In the genomic region with DNA sequence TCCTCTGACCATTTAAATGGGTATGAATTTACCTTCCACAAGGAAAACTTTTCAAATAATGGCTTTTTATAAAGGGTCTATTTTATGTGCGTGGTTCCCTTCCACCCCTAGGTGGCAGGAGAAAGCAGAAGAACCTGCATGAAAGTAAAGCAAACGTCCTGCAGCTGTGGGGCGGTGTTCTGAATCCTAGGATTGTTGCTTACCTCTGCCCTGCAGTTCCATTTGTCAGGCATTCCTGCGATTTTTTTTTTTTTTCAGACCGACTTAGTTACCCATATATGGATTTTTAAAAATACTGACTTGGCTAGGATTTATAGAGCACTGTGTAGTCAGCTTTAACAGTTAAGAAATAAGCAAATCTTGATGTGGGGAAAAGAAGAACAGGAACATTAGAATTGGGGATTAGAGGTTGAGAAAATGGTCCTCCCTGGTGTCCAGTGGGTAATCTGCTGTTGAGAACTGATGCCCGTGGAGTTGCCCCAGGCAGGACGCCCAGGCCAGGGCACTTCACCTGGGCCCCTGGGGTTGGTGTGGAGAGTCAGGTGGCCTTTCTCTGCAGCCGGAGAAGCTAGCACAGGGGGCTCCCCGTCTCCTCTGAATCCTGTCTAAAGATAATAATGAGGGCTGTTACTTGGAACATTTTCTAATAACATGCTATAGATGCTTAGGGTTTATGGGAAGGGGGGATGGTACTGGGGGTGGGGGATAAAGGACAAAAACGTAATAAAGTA, we compare ENCODE assay signal across 9 cellular contexts. TPM values are rescaled to one million over a fixed set of nuclear protein-coding genes. Genes with fewer than 3 reads are reported as not detected.
DNase-seq lines count a peak whose midpoint lies in the region; ATAC-seq and TF ChIP-seq lines count a peak whose summit lies in the region.
"Had no signal": no experiment of that assay in that cellular context is flagged by ENCODE, and none has a peak within 500 bp of the region (broad histone marks: within the 10 kb centered on the region; RNA-seq: fewer than 3 reads in every experiment).

No MANE protein-coding gene starts in this region.

- TF ChIP-seq CTCF in CD8-positive, alpha-beta T cell (IDR thresholded peaks at IDR 0.05) = peak; percentile 97
- TF ChIP-seq CTCF in activated B cell treated with CpG ODN at 0.5 μM for 24 hours (IDR thresholded peaks at IDR 0.05) = peak; percentile 74

- H3K9me3 Mint-ChIP-seq in CD8-positive, alpha-beta T cell = no peaks in the 10 kb centered on the region
- no peaks in the 10 kb centered on the region for H3K9me3 Mint-ChIP-seq in activated B cell treated with CpG ODN at 0.5 μM for 24 hours
- no peaks in the 10 kb centered on the region for H3K9me3 Mint-ChIP-seq in effector memory CD8-positive, alpha-beta T cell
- H3K9me3 Mint-ChIP-seq: activated naive CD4-positive, alpha-beta T cell treated with anti-CD3 and anti-CD28 coated beads, Interleukin-2, amount 50 U/mL, for 72 hours had no signal

- 37 to 78% methylated on average over 4 to 6 of the region's 10 CpGs for WGBS in mesodermal cell (ENCODE audit: insufficient coverage in 2 of 2), 2 experiments

- intact Hi-C loops in CD8-positive, alpha-beta T cell (cut with DNase I, micrococcal nuclease) = loop anchor here (1.0 to 5.0 kb wide), 7 partner anchors 33 to 327 kb away; partner anchors contain the start of genes MRNIP (in 1 of the 2) and TBC1D9B (in 1 of the 2)
- intact Hi-C loops in activated B cell treated with CpG ODN at 0.5 μM for 24 hours (cut with micrococcal nuclease) = loop anchor here (1.0 to 2.0 kb wide), 7 partner anchors 31 to 327 kb away; partner anchors contain the start of genes MAML1, MRNIP and SQSTM1

- POLR2A ChIA-PET in CD8-positive, alpha-beta T cell (lab: Charles Lee) = interaction anchor here (0.9 to 1.7 kb wide), 4 partner anchors 30 to 59 kb away, joined by 3 to 6 read pairs (median 4); partner anchors contain the start of genes LTC4S and MAML1
- POLR2A ChIA-PET in activated B cell treated with CpG ODN at 0.5 μM for 24 hours (lab: Charles Lee) = interaction anchor here (1.1 to 2.4 kb wide), 2 partner anchors 31 to 62 kb away, joined by 3 to 9 read pairs; partner anchors contain the start of gene MAML1

- CTCF ChIA-PET in CD8-positive, alpha-beta T cell (lab: Charles Lee) = interaction anchor here (0.7 to 3.1 kb wide), 34 partner anchors 8 to 328 kb away, joined by 3 to 53 read pairs (median 4); partner anchors contain the start of genes HNRNPH1, LTC4S and MAML1
- CTCF ChIA-PET in activated B cell treated with CpG ODN at 0.5 μM for 24 hours (lab: Charles Lee) = interaction anchor here (1.0 to 2.4 kb wide), 15 partner anchors 8 to 552 kb away, joined by 3 to 11 read pairs (median 5); partner anchors contain the start of genes LTC4S and MAML1

- peaks cover 57% of the 10 kb centered on the region for H3K4me1 Mint-ChIP-seq in CD8-positive, alpha-beta T cell (ENCODE audit: low read depth)
- H3K4me1 Mint-ChIP-seq in activated B cell treated with CpG ODN at 0.5 μM for 24 hours = peaks cover 51% of the 10 kb centered on the region
- H3K4me1 Mint-ChIP-seq in effector memory CD8-positive, alpha-beta T cell (ENCODE audit: low read depth in 2 of 2) = peaks cover 29 to 44% of the 10 kb centered on the region in 2 donors

- H3K4me3 Mint-ChIP-seq in CD8-positive, alpha-beta T cell = no peak overlapping the region
- no peak overlapping the region for H3K4me3 Mint-ChIP-seq in activated B cell treated with CpG ODN at 0.5 μM for 24 hours
- peak overlapping the region in 1 of 2 donors; percentile 15 for H3K4me3 Mint-ChIP-seq in effector memory CD8-positive, alpha-beta T cell

- H3K36me3 Mint-ChIP-seq in CD8-positive, alpha-beta T cell = peaks cover 47% of the 10 kb centered on the region
- H3K36me3 Mint-ChIP-seq in activated B cell treated with CpG ODN at 0.5 μM for 24 hours (ENCODE audit: low read depth) = peaks cover 41% of the 10 kb centered on the region
- peaks cover 22% of the 10 kb centered on the region for H3K36me3 Mint-ChIP-seq in effector memory CD8-positive, alpha-beta T cell (ENCODE audit: insufficient read depth)

- peaks cover 14% of the 10 kb centered on the region for H3K4me1 ChIP-seq in CD8-positive, alpha-beta T cell (ENCODE audit: insufficient read depth, low read length)
- H3K4me1 ChIP-seq in mesodermal cell (ENCODE audit: control insufficient read depth, insufficient read depth, low read length, poor library complexity, severe bottlenecking) = peaks cover 77% of the 10 kb centered on the region

- peak in 6 of 7 experiments; percentile 24 to 59 (median 54) for DNase-seq in CD8-positive, alpha-beta T cell
- DNase-seq in NCI-H146 (lab: John Stamatoyannopoulos, UW) (peak; percentile 43), activated B cell treated with CpG ODN at 0.5 μM for 24 hours (no peak), NCI-H2107 (lab: John Stamatoyannopoulos, UW) (no peak)
- DNase-seq in effector memory CD8-positive, alpha-beta T cell = peak; percentile 42 to 49 (median 49)
- DNase-seq in stimulated activated CD8-positive, alpha-beta memory T cell treated with anti-CD3 and anti-CD28 coated beads, Interleukin-7, amount 100 ng/mL, for 1 hour (ENCODE audit: low read depth in 2 of 2) = peak; percentile 5 to 23

- peak; percentile 81 for ATAC-seq in CD8-positive, alpha-beta T cell
- ATAC-seq in GM21381 (IDR thresholded peaks at IDR 0.05; ENCODE audit: unreplicated experiment) = peak; percentile 44
- ATAC-seq in activated B cell treated with CpG ODN at 0.5 μM for 24 hours (ENCODE audit: low read depth) = peak; percentile 71
- ATAC-seq in effector memory CD8-positive, alpha-beta T cell (replicated peaks) = peak; percentile 67

- H3K27me3 ChIP-seq in CD8-positive, alpha-beta T cell (ENCODE audit: insufficient read depth, low read length) = no peaks in the 10 kb centered on the region

- no peaks in the 10 kb centered on the region for H3K9me3 ChIP-seq in CD8-positive, alpha-beta T cell (ENCODE audit: low read length)
- H3K9me3 ChIP-seq in mesodermal cell (ENCODE audit: control insufficient read depth, low read length) = no peaks in the 10 kb centered on the region

- no peaks in the 10 kb centered on the region for H3K27me3 Mint-ChIP-seq in CD8-positive, alpha-beta T cell (ENCODE audit: low read depth)
- H3K27me3 Mint-ChIP-seq in activated B cell treated with CpG ODN at 0.5 μM for 24 hours = no peaks in the 10 kb centered on the region
- no peaks in the 10 kb centered on the region for H3K27me3 Mint-ChIP-seq in effector memory CD8-positive, alpha-beta T cell

- no peak overlapping the region for H3K4me3 ChIP-seq in CD8-positive, alpha-beta T cell (ENCODE audit: low read depth, low read length)
- no peak overlapping the region for H3K4me3 ChIP-seq in mesodermal cell (ENCODE audit: extremely low read depth, insufficient read depth, low read length, poor library complexity, severe bottlenecking)

- no peak overlapping the region for H3K27ac Mint-ChIP-seq in CD8-positive, alpha-beta T cell
- H3K27ac Mint-ChIP-seq in activated B cell treated with CpG ODN at 0.5 μM for 24 hours = no peak overlapping the region
- H3K27ac Mint-ChIP-seq in effector memory CD8-positive, alpha-beta T cell = no peak overlapping the region

- H3K36me3 ChIP-seq in CD8-positive, alpha-beta T cell (ENCODE audit: insufficient read depth, low read length) = peaks cover 15% of the 10 kb centered on the region
- H3K36me3 ChIP-seq in mesodermal cell (ENCODE audit: control insufficient read depth, insufficient read depth, low read length) = peaks cover 34% of the 10 kb centered on the region

- no peak overlapping the region for H3K27ac ChIP-seq in CD8-positive, alpha-beta T cell (ENCODE audit: low read depth, low read length)
- H3K27ac ChIP-seq in mesodermal cell (ENCODE audit: low read depth, low read length, severe bottlenecking) = peak overlapping the region; percentile 65

RNA-seq across cellular contexts. Expression of gene LTC4S, which starts 30.4 kb away (rescaled TPM):
- total RNA-seq in CD8-positive, alpha-beta T cell = 1 to 10 TPM; 3.2 to 4.8 TPM
- total RNA-seq in activated B cell treated with CpG ODN at 0.5 μM for 24 hours = 2.6 and 2.7 TPM in 2 replicates
- 1.3 TPM for polyA plus RNA-seq in mesodermal cell (2013, experiment 1 of 2)
- polyA plus RNA-seq in mesodermal cell (2013, experiment 2 of 2) = 1.1 TPM

RNA-seq across cellular contexts. Expression of gene MAML1, which starts 30.8 kb away (rescaled TPM):
- 10 to 100 TPM; 23.4 to 26.9 TPM for total RNA-seq in CD8-positive, alpha-beta T cell
- total RNA-seq in activated B cell treated with CpG ODN at 0.5 μM for 24 hours = 33.6 and 38.8 TPM in 2 replicates
- 34.0 TPM for polyA plus RNA-seq in mesodermal cell (2013, experiment 1 of 2)
- 36.7 TPM for polyA plus RNA-seq in mesodermal cell (2013, experiment 2 of 2)

RNA-seq across cellular contexts. Expression of gene MGAT4B, which starts 43.3 kb away (rescaled TPM):
- 100 to 1,000 TPM; 113 to 126 TPM for total RNA-seq in CD8-positive, alpha-beta T cell
- 73.6 and 85.3 TPM in 2 replicates for total RNA-seq in activated B cell treated with CpG ODN at 0.5 μM for 24 hours
- 110 TPM for polyA plus RNA-seq in mesodermal cell (2013, experiment 1 of 2)
- polyA plus RNA-seq in mesodermal cell (2013, experiment 2 of 2) = 112 TPM

RNA-seq across cellular contexts. Expression of gene SQSTM1, which starts 57.3 kb away (rescaled TPM):
- total RNA-seq in CD8-positive, alpha-beta T cell = 100 to 1,000 TPM; 398 to 438 TPM
- 243 and 252 TPM in 2 replicates for total RNA-seq in activated B cell treated with CpG ODN at 0.5 μM for 24 hours
- 86.4 TPM for polyA plus RNA-seq in mesodermal cell (2013, experiment 1 of 2)
- polyA plus RNA-seq in mesodermal cell (2013, experiment 2 of 2) = 74.4 TPM

Comparison
In these comparisons a context has a peak if more than half of its experiments do, and no peak if none do; other contexts are left out.
1. DNase-seq: peak in CD8-positive, alpha-beta T cell (6 of 7), NCI-H146 (single experiment), effector memory CD8-positive, alpha-beta T cell (3 of 3) and stimulated activated CD8-positive, alpha-beta memory T cell treated with anti-CD3 and anti-CD28 coated beads, Interleukin-7, amount 100 ng/mL, for 1 hour (2 of 2); none in activated B cell treated with CpG ODN at 0.5 μM for 24 hours (single experiment) and NCI-H2107 (single experiment).
2. Peak in every context shown above with its lines, with median percentiles within 50 percentile points of each other: ATAC-seq.